ENCODE assay signal across 8 cellular contexts in the genomic region with DNA sequence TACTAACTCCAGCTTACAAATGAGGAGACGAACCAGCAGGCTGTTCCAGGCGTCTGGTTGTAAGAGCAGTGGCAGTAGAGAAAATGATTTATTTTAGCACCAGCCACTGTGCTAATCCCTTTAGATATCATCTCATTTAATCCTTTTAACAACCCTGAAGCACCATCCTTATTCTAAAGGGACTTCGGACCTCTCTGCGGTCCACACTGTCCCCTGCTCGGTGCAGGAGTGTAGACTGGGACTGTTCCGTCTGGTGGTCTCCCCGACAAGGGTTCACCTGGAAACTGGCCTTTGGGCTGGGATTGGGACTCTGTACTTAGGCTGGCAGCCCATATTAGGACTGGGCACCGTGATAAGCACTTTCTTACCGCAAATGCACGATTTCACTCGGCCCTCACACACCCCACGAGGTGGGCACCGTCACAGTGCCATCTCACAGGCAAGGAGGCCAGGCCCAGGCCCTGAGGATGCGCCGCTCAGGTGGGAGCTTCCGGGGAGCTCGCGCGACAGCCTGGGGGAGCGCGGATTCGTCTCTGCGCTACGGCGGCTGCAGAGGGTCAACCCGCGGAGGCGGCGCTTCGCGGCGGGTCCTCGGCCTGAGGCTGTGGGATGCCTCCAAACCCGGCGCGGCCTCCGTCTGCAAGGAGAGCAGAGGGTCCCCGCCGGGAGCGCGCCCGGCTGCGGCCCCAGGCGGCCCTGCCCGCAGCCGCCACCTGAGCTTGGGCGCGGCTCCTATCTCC. TPM values are rescaled to one million over a fixed set of nuclear protein-coding genes. Genes with fewer than 3 reads are reported as not detected.
DNase-seq lines count a peak whose midpoint lies in the region; ATAC-seq and TF ChIP-seq lines count a peak whose summit lies in the region.

No MANE protein-coding gene starts in this region.

- H3K9me3 ChIP-seq in endocrine pancreas (ENCODE audit: control insufficient read depth, low read length) (no peaks in the 10 kb centered on the region), mesodermal cell (ENCODE audit: control insufficient read depth, low read length) (no peaks in the 10 kb centered on the region)

- H3K4me3 ChIP-seq in endocrine pancreas (ENCODE audit: control insufficient read depth, insufficient read depth, low read length) = peak overlapping the region; percentile 87
- peak overlapping the region; percentile 60 for H3K4me3 ChIP-seq in mesodermal cell (ENCODE audit: extremely low read depth, insufficient read depth, low read length, poor library complexity, severe bottlenecking)

- H3K27ac Mint-ChIP-seq in CD14-positive monocyte = peak overlapping the region in 4 of 7 donors; percentile 47 to 80 (median 68)

- ATAC-seq in GM19351 (IDR thresholded peaks at IDR 0.05; ENCODE audit: unreplicated experiment) (peak; percentile 87), HG03469 (IDR thresholded peaks at IDR 0.05; ENCODE audit: unreplicated experiment) (peak; percentile 64)

- TF ChIP-seq CTCF in CD14-positive monocyte (IDR thresholded peaks at IDR 0.05) = no peak

- peaks cover 0 to 3% (median 0%) of the 10 kb centered on the region in 7 donors for H3K9me3 Mint-ChIP-seq in CD14-positive monocyte

- intact Hi-C loops in CD14-positive monocyte (cut with micrococcal nuclease) = no loop called here

- H3K36me3 Mint-ChIP-seq in CD14-positive monocyte = no peaks in the 10 kb centered on the region

- H3K27me3 ChIP-seq in endocrine pancreas (ENCODE audit: control insufficient read depth, insufficient read depth, low read length) = no peaks in the 10 kb centered on the region

- H3K36me3 ChIP-seq in endocrine pancreas (ENCODE audit: control insufficient read depth, insufficient read depth, low read length) (no peaks in the 10 kb centered on the region), mesodermal cell (ENCODE audit: control insufficient read depth, insufficient read depth, low read length) (no peaks in the 10 kb centered on the region)

- WGBS in mesodermal cell (ENCODE audit: insufficient coverage in 2 of 2), 2 experiments = 4 to 6% methylated on average over 36 to 40 of the region's 48 CpGs

- H3K4me1 ChIP-seq in endocrine pancreas (ENCODE audit: control insufficient read depth, insufficient read depth, low read length) (peaks cover 6% of the 10 kb centered on the region), mesodermal cell (ENCODE audit: control insufficient read depth, insufficient read depth, low read length, poor library complexity, severe bottlenecking) (peaks cover 10% of the 10 kb centered on the region)

- DNase-seq in CD14-positive monocyte (ENCODE audit: low spot score) (peak; percentile 57), NCI-H82 (lab: John Stamatoyannopoulos, UW) (peak; percentile 85)
- peak; percentile 67 to 73 for DNase-seq in activated CD8-positive, alpha-beta memory T cell treated with anti-CD3 and anti-CD28 coated beads for 4 hours (ENCODE audit: low read depth in 2 of 2)
- peak; percentile 64 for DNase-seq in stimulated activated CD8-positive, alpha-beta memory T cell treated with anti-CD3 and anti-CD28 coated beads, Interleukin-15, amount 100 ng/mL, for 24 hours (ENCODE audit: low read depth)

- H3K27me3 Mint-ChIP-seq in CD14-positive monocyte (ENCODE audit: low read depth in 3 of 3) = peaks cover 0 to 5% (median 2%) of the 10 kb centered on the region in 3 donors

- no peak overlapping the region for H3K27ac ChIP-seq in mesodermal cell (ENCODE audit: low read depth, low read length, severe bottlenecking)

- H3K9ac ChIP-seq in endocrine pancreas (ENCODE audit: control insufficient read depth, insufficient read depth, low read length) = peak overlapping the region; percentile 94

- peaks cover 17% of the 10 kb centered on the region for H3K4me1 Mint-ChIP-seq in CD14-positive monocyte

- peak overlapping the region; percentile 86 to 94 for H3K4me3 Mint-ChIP-seq in CD14-positive monocyte

RNA-seq across cellular contexts. Expression of a gene that starts 45.2 kb away (rescaled TPM):
- polyA plus RNA-seq in CD14-positive monocyte = 10 to 100 TPM; 32.3 to 32.7 TPM
- polyA plus RNA-seq in mesodermal cell (2013, experiment 1 of 2) = 271 TPM
- polyA plus RNA-seq in mesodermal cell (2013, experiment 2 of 2) = 244 TPM
